ENCODE assay signal across 23 cellular contexts in the genomic region with DNA sequence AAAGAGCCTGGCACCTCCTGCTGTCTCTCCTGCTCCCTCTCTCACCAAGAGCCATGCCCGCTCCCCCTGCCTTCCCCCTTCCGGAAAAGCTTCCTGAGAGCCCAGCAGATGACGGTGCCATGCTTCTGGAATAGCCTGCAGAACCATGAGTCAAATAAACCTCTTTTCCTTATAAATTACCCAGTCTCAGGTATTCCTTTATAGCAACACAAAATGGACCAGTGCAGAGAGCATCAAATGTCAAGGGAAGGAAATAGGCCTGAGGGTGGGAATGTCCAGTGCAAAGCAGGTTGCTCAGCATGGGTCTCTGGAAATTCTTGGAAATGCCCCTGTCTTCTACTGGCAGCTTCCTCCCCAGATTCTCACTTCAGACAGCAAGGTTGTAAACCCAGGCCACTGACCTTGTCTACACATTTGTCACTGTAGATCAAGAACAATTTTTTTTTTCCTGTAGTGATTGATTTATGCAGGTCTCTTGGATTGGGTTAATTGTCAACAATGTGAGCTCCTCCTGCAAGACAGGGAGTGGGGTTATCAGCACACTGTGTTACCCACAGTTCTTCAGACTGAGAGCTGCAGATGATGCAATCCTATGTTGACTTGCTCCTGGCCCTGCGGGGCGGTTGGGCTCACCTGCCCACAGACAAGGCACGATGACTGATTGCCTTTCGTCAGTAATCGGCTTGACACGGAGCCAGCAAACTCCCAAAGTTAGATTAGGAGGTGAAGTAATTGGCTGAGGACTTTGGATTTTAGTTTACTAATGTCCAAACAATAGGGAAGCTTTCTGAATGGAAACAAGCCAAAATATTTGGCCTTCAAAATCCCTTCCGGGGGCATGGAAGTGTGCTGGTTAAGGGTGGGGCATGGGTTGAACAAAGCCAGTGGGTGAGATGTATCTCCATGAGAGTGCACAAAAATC. TPM values are rescaled to one million over a fixed set of nuclear protein-coding genes. Genes with fewer than 3 reads are reported as not detected.
DNase-seq lines count a peak whose midpoint lies in the region; ATAC-seq, FAIRE-seq and TF ChIP-seq lines count a peak whose summit lies in the region.
"Had no signal": no experiment of that assay in that cellular context is flagged by ENCODE, and none has a peak within 500 bp of the region (broad histone marks: within the 10 kb centered on the region; RNA-seq: fewer than 3 reads in every experiment).

No MANE protein-coding gene starts in this region.

- TF ChIP-seq POLR2A in HepG2 (IDR thresholded peaks at IDR 0.05; ENCODE audit: insufficient read depth in 1 of 2, low read depth in 2 of 2, low read length in 2 of 2) = no peak

- no peak overlapping the region for H3K9ac ChIP-seq in DND-41 (ENCODE audit: low read depth, low read length)
- no peak overlapping the region for H3K9ac ChIP-seq in HepG2 (ENCODE audit: insufficient read depth, low read depth, low read length)

- H3K36me3 ChIP-seq in DND-41 (ENCODE audit: insufficient read depth, low read length) = no peaks in the 10 kb centered on the region
- H3K36me3 ChIP-seq in RWPE2 (ENCODE audit: low read depth) = no peaks in the 10 kb centered on the region
- H3K36me3 ChIP-seq in HepG2 (replicated peaks in 1 of 2; ENCODE audit: control insufficient read depth in 1 of 2, insufficient read depth in 2 of 2, low read length in 2 of 2) = no peaks in the 10 kb centered on the region
- no peaks in the 10 kb centered on the region for H3K36me3 ChIP-seq in osteoblast (ENCODE audit: insufficient read depth, low read length)
- H3K36me3 ChIP-seq: right atrium auricular region had no signal

- in situ Hi-C loops in HepG2 (cut with HindIII; ENCODE audit: extremely low pct_ligation_motif_present, low pct_unique_long_range_greater_than_20kb) = no loop called here

- H4K20me1 ChIP-seq in DND-41 (ENCODE audit: insufficient read depth, low read length) = no peaks in the 10 kb centered on the region
- H4K20me1 ChIP-seq in HepG2 (ENCODE audit: insufficient read depth, low read length) = no peaks in the 10 kb centered on the region
- H4K20me1 ChIP-seq in osteoblast (ENCODE audit: insufficient read depth, low read length) = no peaks in the 10 kb centered on the region

- POLR2A ChIA-PET in HepG2 (lab: Yijun Ruan, JAX) = no interaction called here

- ATAC-seq in DND-41 (ENCODE audit: insufficient read depth, low read depth) (no peak), RWPE2 (ENCODE audit: low read depth) (peak; percentile 73; the same call in 2 of the 3 replicates), HepG2 (peak; percentile 93), HG02884 (IDR thresholded peaks at IDR 0.05; ENCODE audit: unreplicated experiment) (no peak), HG03045 (IDR thresholded peaks at IDR 0.05; ENCODE audit: unreplicated experiment) (no peak)
- ATAC-seq: GM12878, natural killer cell had no signal

- TF ChIP-seq RAD21 in HepG2 (CRISPR knock-in tag; IDR thresholded peaks at IDR 0.05) = no peak

- TF ChIP-seq EP300 in HepG2 (IDR thresholded peaks at IDR 0.05; ENCODE audit: low read depth in 2 of 2, low read length in 2 of 2) (peak in 1 of 2 experiments; percentile 71; a peak in 2 of 4 replicates), HepG2 (CRISPR knock-in tag; IDR thresholded peaks at IDR 0.05; ENCODE audit: borderline replicate concordance) (peak; percentile 64; the same call in 1 of the 2 replicates)

- H3K4me2 ChIP-seq in DND-41 (ENCODE audit: insufficient read depth, low read length) (no peak overlapping the region), HepG2 (ENCODE audit: low read depth, low read length) (peak overlapping the region; percentile 23; the same call in 1 of the 2 replicates), osteoblast (ENCODE audit: insufficient read depth, low read length) (no peak overlapping the region)

- no peaks in the 10 kb centered on the region for H3K9me3 ChIP-seq in DND-41 (ENCODE audit: insufficient read depth, low read length, severe bottlenecking)
- no peaks in the 10 kb centered on the region for H3K9me3 ChIP-seq in RWPE2 (ENCODE audit: severe bottlenecking)
- no peaks in the 10 kb centered on the region for H3K9me3 ChIP-seq in HepG2 (ENCODE audit: low read length)
- no peaks in the 10 kb centered on the region for H3K9me3 ChIP-seq in osteoblast (ENCODE audit: low read depth, low read length)

- DNase-seq in DND-41 (peak; percentile 6), NCI-H146 treated with DMSO at 0.1 percent for 48 hours (lab: John Stamatoyannopoulos, UW; ENCODE audit: unreplicated experiment) (peak; percentile 77), RWPE2 (ENCODE audit: low spot score) (no peak), HepG2 (ENCODE audit: low spot score) (peak; percentile 82), osteoblast (ENCODE audit: insufficient read length, low spot score, missing footprints) (no peak), HTR-8/SVneo (ENCODE audit: insufficient read length, low spot score) (no peak)
- DNase-seq: activated CD4-positive, alpha-beta T cell treated with anti-CD3 and anti-CD28 coated beads for 48 hours; anterior cingulate cortex; DMS79; foreskin melanocyte; natural killer cell; NCI-H1694 treated with DMSO at 0.1 percent for 48 hours; stimulated activated CD4-positive, alpha-beta T cell treated with anti-CD3 and anti-CD28 coated beads, Interleukin-2, amount 100 ng/mL, for 48 hours; stimulated activated naive CD4-positive, alpha-beta T cell had no signal

- H3K4me3 ChIP-seq in DND-41 (ENCODE audit: low read depth in 1 of 2, low read length in 2 of 2) (no peak overlapping the region), RWPE2 (ENCODE audit: severe bottlenecking) (no peak overlapping the region), HepG2 (replicated peaks in 1 of 3; ENCODE audit: insufficient read depth in 1 of 3, low read depth in 2 of 3, low read length in 3 of 3) (no peak overlapping the region; a peak in 1 of 6 replicates), osteoblast (ENCODE audit: insufficient read depth, low read length) (no peak overlapping the region)
- H3K4me3 ChIP-seq: GM12878, right atrium auricular region had no signal

- CTCF ChIA-PET in HepG2 (lab: Yijun Ruan, JAX; ENCODE audit: low intra/inter-chr PET ratio, low total read pairs) = no interaction called here

- FAIRE-seq in HepG2 (lab: Jason Lieb, UNC) (peak; percentile 86), HTR-8/SVneo (lab: Jason Lieb, UNC) (no peak)
- FAIRE-seq: GM12878, GM19239, keratinocyte, RCC 7860 had no signal

- 38% methylated on average over 7 of the region's 10 CpGs for WGBS in HepG2 (ENCODE audit: low lambda C conversion rate)

- H2AFZ ChIP-seq in DND-41 (ENCODE audit: low read depth, low read length) = no peak overlapping the region
- H2AFZ ChIP-seq in HepG2 (ENCODE audit: low read length) = no peak overlapping the region
- H2AFZ ChIP-seq in osteoblast (ENCODE audit: low read length) = no peak overlapping the region

- no TSS peak for BruUV-seq in HepG2 (replicated peaks; lab: Mats Ljungman, UMichigan)

- TF ChIP-seq CTCF in DND-41 (IDR thresholded peaks at IDR 0.05; ENCODE audit: borderline replicate concordance, extremely low read depth, low read length, poor library complexity, severe bottlenecking) (no peak), RWPE2 (IDR thresholded peaks at IDR 0.05; ENCODE audit: poor library complexity, severe bottlenecking) (no peak), HepG2 (CRISPR knock-in tag; IDR thresholded peaks at IDR 0.05) (no peak), osteoblast (IDR thresholded peaks at IDR 0.05; ENCODE audit: extremely low read depth, low read depth, low read length) (no peak)

- H3K4me1 ChIP-seq in DND-41 (ENCODE audit: insufficient read depth, low read length) = no peaks in the 10 kb centered on the region
- H3K4me1 ChIP-seq in RWPE2 (ENCODE audit: insufficient read depth, poor library complexity, severe bottlenecking) = peaks cover 4% of the 10 kb centered on the region
- H3K4me1 ChIP-seq in HepG2 (ENCODE audit: insufficient read depth, low read length) = peaks cover 21% of the 10 kb centered on the region
- H3K4me1 ChIP-seq in osteoblast (ENCODE audit: insufficient read depth, low read length) = no peaks in the 10 kb centered on the region
- H3K4me1 ChIP-seq: right atrium auricular region had no signal

- intact Hi-C loops in HepG2 (cut with micrococcal nuclease; ENCODE audit: unreplicated experiment) = no loop called here

- no peak overlapping the region for H3K27ac ChIP-seq in DND-41 (ENCODE audit: low read length)
- no peak overlapping the region for H3K27ac ChIP-seq in RWPE2 (ENCODE audit: poor library complexity, severe bottlenecking)
- H3K27ac ChIP-seq in HepG2 (ENCODE audit: extremely low read length, insufficient read depth, low read length) = peak overlapping the region; percentile 3
- H3K27ac ChIP-seq in osteoblast (ENCODE audit: low read depth, low read length) = no peak overlapping the region
- H3K27ac ChIP-seq: right atrium auricular region had no signal

- H3K27me3 ChIP-seq in DND-41 (ENCODE audit: insufficient read depth, low read length, poor library complexity) = peaks cover 2% of the 10 kb centered on the region
- no peaks in the 10 kb centered on the region for H3K27me3 ChIP-seq in RWPE2 (ENCODE audit: insufficient read depth, poor library complexity, severe bottlenecking)
- no peaks in the 10 kb centered on the region for H3K27me3 ChIP-seq in HepG2 (ENCODE audit: control insufficient read depth in 1 of 2, insufficient read depth in 2 of 2, low read length in 2 of 2)
- H3K27me3 ChIP-seq in osteoblast (ENCODE audit: insufficient read depth, low read length) = no peaks in the 10 kb centered on the region
- H3K27me3 ChIP-seq: right atrium auricular region had no signal

- H3K79me2 ChIP-seq in DND-41 (ENCODE audit: insufficient read depth, low read length) (no peaks in the 10 kb centered on the region), HepG2 (ENCODE audit: insufficient read depth, low read length) (no peaks in the 10 kb centered on the region), osteoblast (ENCODE audit: insufficient read depth, low read length) (no peaks in the 10 kb centered on the region)

RNA-seq across cellular contexts. Expression of a gene that starts 5.4 kb away (rescaled TPM):
- not detected in 2 replicates for total RNA-seq in HepG2 (2016; rRNA removed; fragmentation: Illumina TruSeq; extraction: Trizol)
- total RNA-seq in HepG2 (2016; cell fraction: cytosol; rRNA removed; fragmentation: Illumina TruSeq; extraction: Trizol; ENCODE audit: low read depth) = not detected in 2 replicates
- total RNA-seq in HepG2 (2016; cell fraction: insoluble cytoplasmic fraction; rRNA removed; fragmentation: Illumina TruSeq; extraction: Trizol) = not detected in 2 replicates
- not detected in 2 replicates for total RNA-seq in HepG2 (2016; cell fraction: membrane; rRNA removed; fragmentation: Illumina TruSeq; extraction: Trizol)
- not detected in 2 replicates for total RNA-seq in HepG2 (2016; cell fraction: nucleus; rRNA removed; fragmentation: Illumina TruSeq; extraction: Trizol)
- polyA plus RNA-seq in HepG2 (2011; rRNA removed) = not detected in 2 replicates
- not detected in 2 replicates for polyA plus RNA-seq in HepG2 (2011; cell fraction: cytosol; rRNA removed)
- not detected in 2 replicates for polyA plus RNA-seq in HepG2 (2011; cell fraction: nucleus; rRNA removed)
- polyA plus RNA-seq in HepG2 (2012) = not detected in 2 replicates
- not detected in 2 replicates for polyA plus RNA-seq in HepG2 (2016; cell fraction: cytosol; fragmentation: Illumina TruSeq; extraction: Trizol; ENCODE audit: low read depth)
- not detected in 2 replicates for polyA plus RNA-seq in HepG2 (2016; cell fraction: insoluble cytoplasmic fraction; fragmentation: Illumina TruSeq; extraction: Trizol; ENCODE audit: low read depth)
- polyA plus RNA-seq in HepG2 (2016; cell fraction: membrane; fragmentation: Illumina TruSeq; extraction: Trizol; ENCODE audit: low read depth) = not detected in 2 replicates
- not detected in 2 replicates for polyA plus RNA-seq in HepG2 (2016; cell fraction: nucleus; fragmentation: Illumina TruSeq; extraction: Trizol; ENCODE audit: insufficient read depth, low read depth)
- not detected in 2 replicates for polyA minus RNA-seq in HepG2 (2011; rRNA and poly(A)+ RNA removed; ENCODE audit: low replicate concordance)
- polyA minus RNA-seq in HepG2 (2011; cell fraction: cytosol; rRNA and poly(A)+ RNA removed) = not detected in 2 replicates
- not detected in 2 replicates for polyA minus RNA-seq in HepG2 (2011; cell fraction: nucleus; rRNA and poly(A)+ RNA removed)
- not detected in 2 replicates for total RNA-seq in osteoblast
- total RNA-seq: dermis microvascular lymphatic vessel endothelial cell, GM12878, HT1080, natural killer cell, right atrium auricular region had no signal
- polyA plus RNA-seq: GM12878, keratinocyte had no signal

Comparison
In these comparisons a context has a peak if more than half of its experiments do, and no peak if none do; other contexts are left out.
1. ATAC-seq: peak in RWPE2 (single experiment) and HepG2 (single experiment); none in DND-41 (single experiment), HG02884 (single experiment) and HG03045 (single experiment).
2. DNase-seq: peak in DND-41 (single experiment), NCI-H146 treated with DMSO at 0.1 percent for 48 hours (single experiment) and HepG2 (single experiment); none in RWPE2 (single experiment), osteoblast (single experiment) and HTR-8/SVneo (single experiment).